In the genomic region with DNA sequence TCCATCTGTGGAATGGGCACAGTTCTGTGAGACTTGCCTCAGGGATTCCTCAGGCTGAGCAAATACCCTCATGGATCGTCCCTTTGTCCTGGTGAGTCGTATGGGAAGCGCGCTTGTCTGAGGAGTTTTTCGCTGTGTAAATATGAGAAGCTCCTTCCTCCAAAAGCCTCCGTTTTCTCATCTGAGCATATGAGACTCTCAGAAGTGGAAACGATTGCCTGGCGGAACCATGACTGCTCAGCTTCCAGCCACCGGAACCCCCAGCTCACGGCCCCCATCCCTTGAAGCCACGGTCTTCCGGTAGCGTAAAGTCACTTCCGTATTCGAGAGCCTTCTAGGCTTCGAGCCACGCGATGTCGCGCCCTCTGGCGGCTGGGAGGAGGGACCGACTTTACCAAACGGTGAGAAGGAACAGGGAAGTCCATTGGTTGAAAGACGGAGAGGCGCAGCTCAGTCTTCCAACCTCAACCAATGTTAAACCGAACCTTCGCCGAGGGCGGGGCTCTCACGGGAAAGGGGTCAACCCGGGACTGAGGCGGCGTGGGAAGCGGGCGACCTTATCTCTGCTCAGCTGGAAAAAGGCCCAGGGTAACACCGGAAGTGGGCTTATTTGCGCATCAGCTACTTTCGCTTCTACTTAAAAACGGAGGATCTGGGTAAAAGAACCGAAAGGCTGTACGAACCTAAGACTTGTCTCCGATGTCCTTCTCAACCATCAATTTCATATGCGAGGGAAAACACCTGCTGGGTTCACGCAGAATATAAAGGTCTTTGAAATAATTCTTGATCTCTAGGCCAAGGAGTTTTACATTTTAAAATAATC, we compare ENCODE assay signal across 1 cellular context.
A peak's percentile ranks its signal among the peaks of the same experiment; 100 is the strongest.
TF ChIP-seq lines count a peak whose summit lies in the region.

No MANE protein-coding gene starts in this region.

TF ChIP-seq in HEK293, 187 proteins besides CTCF, POLR2A, EP300 and RAD21 (continued from another document and continues in another):
- TF ChIP-seq, protein P1, sequence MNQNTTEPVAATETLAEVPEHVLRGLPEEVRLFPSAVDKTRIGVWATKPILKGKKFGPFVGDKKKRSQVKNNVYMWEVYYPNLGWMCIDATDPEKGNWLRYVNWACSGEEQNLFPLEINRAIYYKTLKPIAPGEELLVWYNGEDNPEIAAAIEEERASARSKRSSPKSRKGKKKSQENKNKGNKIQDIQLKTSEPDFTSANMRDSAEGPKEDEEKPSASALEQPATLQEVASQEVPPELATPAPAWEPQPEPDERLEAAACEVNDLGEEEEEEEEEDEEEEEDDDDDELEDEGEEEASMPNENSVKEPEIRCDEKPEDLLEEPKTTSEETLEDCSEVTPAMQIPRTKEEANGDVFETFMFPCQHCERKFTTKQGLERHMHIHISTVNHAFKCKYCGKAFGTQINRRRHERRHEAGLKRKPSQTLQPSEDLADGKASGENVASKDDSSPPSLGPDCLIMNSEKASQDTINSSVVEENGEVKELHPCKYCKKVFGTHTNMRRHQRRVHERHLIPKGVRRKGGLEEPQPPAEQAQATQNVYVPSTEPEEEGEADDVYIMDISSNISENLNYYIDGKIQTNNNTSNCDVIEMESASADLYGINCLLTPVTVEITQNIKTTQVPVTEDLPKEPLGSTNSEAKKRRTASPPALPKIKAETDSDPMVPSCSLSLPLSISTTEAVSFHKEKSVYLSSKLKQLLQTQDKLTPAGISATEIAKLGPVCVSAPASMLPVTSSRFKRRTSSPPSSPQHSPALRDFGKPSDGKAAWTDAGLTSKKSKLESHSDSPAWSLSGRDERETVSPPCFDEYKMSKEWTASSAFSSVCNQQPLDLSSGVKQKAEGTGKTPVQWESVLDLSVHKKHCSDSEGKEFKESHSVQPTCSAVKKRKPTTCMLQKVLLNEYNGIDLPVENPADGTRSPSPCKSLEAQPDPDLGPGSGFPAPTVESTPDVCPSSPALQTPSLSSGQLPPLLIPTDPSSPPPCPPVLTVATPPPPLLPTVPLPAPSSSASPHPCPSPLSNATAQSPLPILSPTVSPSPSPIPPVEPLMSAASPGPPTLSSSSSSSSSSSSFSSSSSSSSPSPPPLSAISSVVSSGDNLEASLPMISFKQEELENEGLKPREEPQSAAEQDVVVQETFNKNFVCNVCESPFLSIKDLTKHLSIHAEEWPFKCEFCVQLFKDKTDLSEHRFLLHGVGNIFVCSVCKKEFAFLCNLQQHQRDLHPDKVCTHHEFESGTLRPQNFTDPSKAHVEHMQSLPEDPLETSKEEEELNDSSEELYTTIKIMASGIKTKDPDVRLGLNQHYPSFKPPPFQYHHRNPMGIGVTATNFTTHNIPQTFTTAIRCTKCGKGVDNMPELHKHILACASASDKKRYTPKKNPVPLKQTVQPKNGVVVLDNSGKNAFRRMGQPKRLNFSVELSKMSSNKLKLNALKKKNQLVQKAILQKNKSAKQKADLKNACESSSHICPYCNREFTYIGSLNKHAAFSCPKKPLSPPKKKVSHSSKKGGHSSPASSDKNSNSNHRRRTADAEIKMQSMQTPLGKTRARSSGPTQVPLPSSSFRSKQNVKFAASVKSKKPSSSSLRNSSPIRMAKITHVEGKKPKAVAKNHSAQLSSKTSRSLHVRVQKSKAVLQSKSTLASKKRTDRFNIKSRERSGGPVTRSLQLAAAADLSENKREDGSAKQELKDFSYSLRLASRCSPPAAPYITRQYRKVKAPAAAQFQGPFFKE (tag by site-specific recombination; IDR thresholded peaks at IDR 0.05; ENCODE audit: borderline replicate concordance): no peak
- no peak for TF ChIP-seq ZNF248 (tag by site-specific recombination; IDR thresholded peaks at IDR 0.05)
- no peak for TF ChIP-seq ZNF571 (tag by site-specific recombination; IDR thresholded peaks at IDR 0.05)
- no peak; the same call in 1 of the 2 replicates for TF ChIP-seq ZNF2 (tag by site-specific recombination; IDR thresholded peaks at IDR 0.05)
- TF ChIP-seq, protein P2, sequence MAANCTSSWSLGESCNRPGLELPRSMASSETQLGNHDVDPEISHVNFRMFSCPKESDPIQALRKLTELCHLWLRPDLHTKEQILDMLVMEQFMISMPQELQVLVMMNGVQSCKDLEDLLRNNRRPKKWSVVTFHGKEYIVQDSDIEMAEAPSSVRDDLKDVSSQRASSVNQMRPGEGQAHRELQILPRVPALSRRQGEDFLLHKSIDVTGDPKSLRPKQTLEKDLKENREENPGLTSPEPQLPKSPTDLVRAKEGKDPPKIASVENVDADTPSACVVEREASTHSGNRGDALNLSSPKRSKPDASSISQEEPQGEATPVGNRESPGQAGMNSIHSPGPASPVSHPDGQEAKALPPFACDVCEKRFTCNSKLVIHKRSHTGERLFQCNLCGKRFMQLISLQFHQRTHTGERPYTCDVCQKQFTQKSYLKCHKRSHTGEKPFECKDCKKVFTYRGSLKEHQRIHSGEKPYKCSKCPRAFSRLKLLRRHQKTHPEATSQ (tag by site-specific recombination; IDR thresholded peaks at IDR 0.05): no peak
- TF ChIP-seq ZNF514 (tag by site-specific recombination; IDR thresholded peaks at IDR 0.05): no peak
- no peak for TF ChIP-seq GFI1B (tag by site-specific recombination; IDR thresholded peaks at IDR 0.05)
- TF ChIP-seq, protein P3, sequence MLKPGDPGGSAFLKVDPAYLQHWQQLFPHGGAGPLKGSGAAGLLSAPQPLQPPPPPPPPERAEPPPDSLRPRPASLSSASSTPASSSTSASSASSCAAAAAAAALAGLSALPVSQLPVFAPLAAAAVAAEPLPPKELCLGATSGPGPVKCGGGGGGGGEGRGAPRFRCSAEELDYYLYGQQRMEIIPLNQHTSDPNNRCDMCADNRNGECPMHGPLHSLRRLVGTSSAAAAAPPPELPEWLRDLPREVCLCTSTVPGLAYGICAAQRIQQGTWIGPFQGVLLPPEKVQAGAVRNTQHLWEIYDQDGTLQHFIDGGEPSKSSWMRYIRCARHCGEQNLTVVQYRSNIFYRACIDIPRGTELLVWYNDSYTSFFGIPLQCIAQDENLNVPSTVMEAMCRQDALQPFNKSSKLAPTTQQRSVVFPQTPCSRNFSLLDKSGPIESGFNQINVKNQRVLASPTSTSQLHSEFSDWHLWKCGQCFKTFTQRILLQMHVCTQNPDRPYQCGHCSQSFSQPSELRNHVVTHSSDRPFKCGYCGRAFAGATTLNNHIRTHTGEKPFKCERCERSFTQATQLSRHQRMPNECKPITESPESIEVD (tag by site-specific recombination; IDR thresholded peaks at IDR 0.05): no peak
- no peak for TF ChIP-seq ZNF404 (tag by site-specific recombination; IDR thresholded peaks at IDR 0.05)
- TF ChIP-seq, protein P4, sequence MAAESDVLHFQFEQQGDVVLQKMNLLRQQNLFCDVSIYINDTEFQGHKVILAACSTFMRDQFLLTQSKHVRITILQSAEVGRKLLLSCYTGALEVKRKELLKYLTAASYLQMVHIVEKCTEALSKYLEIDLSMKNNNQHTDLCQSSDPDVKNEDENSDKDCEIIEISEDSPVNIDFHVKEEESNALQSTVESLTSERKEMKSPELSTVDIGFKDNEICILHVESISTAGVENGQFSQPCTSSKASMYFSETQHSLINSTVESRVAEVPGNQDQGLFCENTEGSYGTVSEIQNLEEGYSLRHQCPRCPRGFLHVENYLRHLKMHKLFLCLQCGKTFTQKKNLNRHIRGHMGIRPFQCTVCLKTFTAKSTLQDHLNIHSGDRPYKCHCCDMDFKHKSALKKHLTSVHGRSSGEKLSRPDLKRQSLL (tag by site-specific recombination; IDR thresholded peaks at IDR 0.05): no peak
- TF ChIP-seq ZNF677 (tag by site-specific recombination; IDR thresholded peaks at IDR 0.05): no peak
- no peak for TF ChIP-seq HOXA7 (CRISPR knock-in tag; IDR thresholded peaks at IDR 0.05; ENCODE audit: borderline replicate concordance)
- TF ChIP-seq, protein P5, sequence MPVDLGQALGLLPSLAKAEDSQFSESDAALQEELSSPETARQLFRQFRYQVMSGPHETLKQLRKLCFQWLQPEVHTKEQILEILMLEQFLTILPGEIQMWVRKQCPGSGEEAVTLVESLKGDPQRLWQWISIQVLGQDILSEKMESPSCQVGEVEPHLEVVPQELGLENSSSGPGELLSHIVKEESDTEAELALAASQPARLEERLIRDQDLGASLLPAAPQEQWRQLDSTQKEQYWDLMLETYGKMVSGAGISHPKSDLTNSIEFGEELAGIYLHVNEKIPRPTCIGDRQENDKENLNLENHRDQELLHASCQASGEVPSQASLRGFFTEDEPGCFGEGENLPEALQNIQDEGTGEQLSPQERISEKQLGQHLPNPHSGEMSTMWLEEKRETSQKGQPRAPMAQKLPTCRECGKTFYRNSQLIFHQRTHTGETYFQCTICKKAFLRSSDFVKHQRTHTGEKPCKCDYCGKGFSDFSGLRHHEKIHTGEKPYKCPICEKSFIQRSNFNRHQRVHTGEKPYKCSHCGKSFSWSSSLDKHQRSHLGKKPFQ (tag by site-specific recombination; IDR thresholded peaks at IDR 0.05): peak; percentile 45; the same call in 1 of the 2 replicates
- TF ChIP-seq ZNF76 (tag by site-specific recombination; IDR thresholded peaks at IDR 0.05; ENCODE audit: borderline replicate concordance, low read depth): peak; percentile 81; the same call in 1 of the 2 replicates
- TF ChIP-seq ZNF335 (tag by site-specific recombination; conservative IDR thresholded peaks at IDR 0.05): peak; percentile 79
- TF ChIP-seq MEIS1 (CRISPR knock-in tag; IDR thresholded peaks at IDR 0.05; ENCODE audit: borderline replicate concordance): no peak
- peak; percentile 51; the same call in 1 of the 2 replicates for TF ChIP-seq ZNF768 (tag by site-specific recombination; IDR thresholded peaks at IDR 0.05)
- no peak for TF ChIP-seq ZBTB7A (tag by site-specific recombination; IDR thresholded peaks at IDR 0.05; ENCODE audit: low read depth)
- TF ChIP-seq, protein P6, sequence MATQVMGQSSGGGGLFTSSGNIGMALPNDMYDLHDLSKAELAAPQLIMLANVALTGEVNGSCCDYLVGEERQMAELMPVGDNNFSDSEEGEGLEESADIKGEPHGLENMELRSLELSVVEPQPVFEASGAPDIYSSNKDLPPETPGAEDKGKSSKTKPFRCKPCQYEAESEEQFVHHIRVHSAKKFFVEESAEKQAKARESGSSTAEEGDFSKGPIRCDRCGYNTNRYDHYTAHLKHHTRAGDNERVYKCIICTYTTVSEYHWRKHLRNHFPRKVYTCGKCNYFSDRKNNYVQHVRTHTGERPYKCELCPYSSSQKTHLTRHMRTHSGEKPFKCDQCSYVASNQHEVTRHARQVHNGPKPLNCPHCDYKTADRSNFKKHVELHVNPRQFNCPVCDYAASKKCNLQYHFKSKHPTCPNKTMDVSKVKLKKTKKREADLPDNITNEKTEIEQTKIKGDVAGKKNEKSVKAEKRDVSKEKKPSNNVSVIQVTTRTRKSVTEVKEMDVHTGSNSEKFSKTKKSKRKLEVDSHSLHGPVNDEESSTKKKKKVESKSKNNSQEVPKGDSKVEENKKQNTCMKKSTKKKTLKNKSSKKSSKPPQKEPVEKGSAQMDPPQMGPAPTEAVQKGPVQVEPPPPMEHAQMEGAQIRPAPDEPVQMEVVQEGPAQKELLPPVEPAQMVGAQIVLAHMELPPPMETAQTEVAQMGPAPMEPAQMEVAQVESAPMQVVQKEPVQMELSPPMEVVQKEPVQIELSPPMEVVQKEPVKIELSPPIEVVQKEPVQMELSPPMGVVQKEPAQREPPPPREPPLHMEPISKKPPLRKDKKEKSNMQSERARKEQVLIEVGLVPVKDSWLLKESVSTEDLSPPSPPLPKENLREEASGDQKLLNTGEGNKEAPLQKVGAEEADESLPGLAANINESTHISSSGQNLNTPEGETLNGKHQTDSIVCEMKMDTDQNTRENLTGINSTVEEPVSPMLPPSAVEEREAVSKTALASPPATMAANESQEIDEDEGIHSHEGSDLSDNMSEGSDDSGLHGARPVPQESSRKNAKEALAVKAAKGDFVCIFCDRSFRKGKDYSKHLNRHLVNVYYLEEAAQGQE (tag by site-specific recombination; IDR thresholded peaks at IDR 0.05): no peak
- peak; percentile 35; the same call in 1 of the 2 replicates for TF ChIP-seq ZFP69B (tag by site-specific recombination; IDR thresholded peaks at IDR 0.05)
- TF ChIP-seq FEZF1 (tag by site-specific recombination; IDR thresholded peaks at IDR 0.05): peak; percentile 87
- peak; percentile 70 for TF ChIP-seq EGR2 (tag by site-specific recombination; IDR thresholded peaks at IDR 0.05; ENCODE audit: low read depth)
- peak; percentile 39; the same call in 1 of the 2 replicates for TF ChIP-seq YY2 (tag by site-specific recombination; IDR thresholded peaks at IDR 0.05)
- TF ChIP-seq, protein P7, sequence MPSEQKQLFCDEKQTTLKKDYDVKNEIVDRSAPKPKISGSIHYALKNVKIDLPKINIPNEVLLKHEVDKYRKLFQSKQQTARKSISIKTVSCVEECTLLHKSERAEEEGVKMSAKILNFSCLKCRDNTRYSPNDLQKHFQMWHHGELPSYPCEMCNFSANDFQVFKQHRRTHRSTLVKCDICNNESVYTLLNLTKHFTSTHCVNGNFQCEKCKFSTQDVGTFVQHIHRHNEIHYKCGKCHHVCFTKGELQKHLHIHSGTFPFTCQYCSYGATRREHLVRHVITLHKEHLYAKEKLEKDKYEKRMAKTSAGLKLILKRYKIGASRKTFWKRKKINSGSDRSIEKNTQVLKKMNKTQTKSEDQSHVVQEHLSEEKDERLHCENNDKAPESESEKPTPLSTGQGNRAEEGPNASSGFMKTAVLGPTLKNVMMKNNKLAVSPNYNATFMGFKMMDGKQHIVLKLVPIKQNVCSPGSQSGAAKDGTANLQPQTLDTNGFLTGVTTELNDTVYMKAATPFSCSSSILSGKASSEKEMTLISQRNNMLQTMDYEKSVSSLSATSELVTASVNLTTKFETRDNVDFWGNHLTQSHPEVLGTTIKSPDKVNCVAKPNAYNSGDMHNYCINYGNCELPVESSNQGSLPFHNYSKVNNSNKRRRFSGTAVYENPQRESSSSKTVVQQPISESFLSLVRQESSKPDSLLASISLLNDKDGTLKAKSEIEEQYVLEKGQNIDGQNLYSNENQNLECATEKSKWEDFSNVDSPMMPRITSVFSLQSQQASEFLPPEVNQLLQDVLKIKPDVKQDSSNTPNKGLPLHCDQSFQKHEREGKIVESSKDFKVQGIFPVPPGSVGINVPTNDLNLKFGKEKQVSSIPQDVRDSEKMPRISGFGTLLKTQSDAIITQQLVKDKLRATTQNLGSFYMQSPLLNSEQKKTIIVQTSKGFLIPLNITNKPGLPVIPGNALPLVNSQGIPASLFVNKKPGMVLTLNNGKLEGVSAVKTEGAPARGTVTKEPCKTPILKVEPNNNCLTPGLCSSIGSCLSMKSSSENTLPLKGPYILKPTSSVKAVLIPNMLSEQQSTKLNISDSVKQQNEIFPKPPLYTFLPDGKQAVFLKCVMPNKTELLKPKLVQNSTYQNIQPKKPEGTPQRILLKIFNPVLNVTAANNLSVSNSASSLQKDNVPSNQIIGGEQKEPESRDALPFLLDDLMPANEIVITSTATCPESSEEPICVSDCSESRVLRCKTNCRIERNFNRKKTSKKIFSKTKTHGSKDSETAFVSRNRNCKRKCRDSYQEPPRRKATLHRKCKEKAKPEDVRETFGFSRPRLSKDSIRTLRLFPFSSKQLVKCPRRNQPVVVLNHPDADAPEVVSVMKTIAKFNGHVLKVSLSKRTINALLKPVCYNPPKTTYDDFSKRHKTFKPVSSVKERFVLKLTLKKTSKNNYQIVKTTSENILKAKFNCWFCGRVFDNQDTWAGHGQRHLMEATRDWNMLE (tag by site-specific recombination; conservative IDR thresholded peaks at IDR 0.05; ENCODE audit: low read depth): peak; percentile 100
- no peak for TF ChIP-seq ZNF19 (tag by site-specific recombination; IDR thresholded peaks at IDR 0.05; ENCODE audit: low read depth)
- peak; percentile 81 for TF ChIP-seq ZSCAN30 (tag by site-specific recombination; IDR thresholded peaks at IDR 0.05)
- TF ChIP-seq ZNF654 (tag by site-specific recombination; IDR thresholded peaks at IDR 0.05; ENCODE audit: low read depth): no peak
- peak; percentile 69 for TF ChIP-seq YY1 (tag by site-specific recombination; IDR thresholded peaks at IDR 0.05)
- peak; percentile 65 for TF ChIP-seq ZBTB8A (tag by site-specific recombination; IDR thresholded peaks at IDR 0.05)
- TF ChIP-seq SP3 (tag by site-specific recombination; IDR thresholded peaks at IDR 0.05): peak; percentile 86
- no peak for TF ChIP-seq ZNF626 (tag by site-specific recombination; IDR thresholded peaks at IDR 0.05)
